Comparison of ENCODE assay signal across 28 cellular contexts in genomic region chrX:42807393-42807792, GRCh38.
"Had no signal": no experiment of that assay in that cellular context is flagged by ENCODE, and none has a peak within 500 bp of the region (broad histone marks: within the 10 kb centered on the region; RNA-seq: fewer than 3 reads in every experiment).

No MANE protein-coding gene starts in this region.

- H3K4me1 ChIP-seq: ascending aorta, Peyer's patch, SJSA1 had no signal

- H3K36me3 ChIP-seq: ascending aorta, cardiac muscle cell, MG63, Peyer's patch, SJSA1 had no signal

- ATAC-seq: activated CD8-positive, alpha-beta memory T cell treated with anti-CD3 and anti-CD28 coated beads, Interleukin-2, amount 10 ng/mL, durations not matched to agents 7 days and 5 days; PC-3 had no signal

- DNase-seq: activated CD4-positive, alpha-beta memory T cell treated with anti-CD3 and anti-CD28 coated beads, Interleukin-2, amount 10 ng/mL, durations not matched to agents 7 days and 5 days; activated CD4-positive, alpha-beta T cell treated with anti-CD3 and anti-CD28 coated beads for 1 hour; activated CD4-positive, alpha-beta T cell treated with anti-CD3 and anti-CD28 coated beads for 48 hours; activated CD4-positive, CD25-positive, alpha-beta regulatory T cell; activated CD8-positive, alpha-beta memory T cell treated with anti-CD3 and anti-CD28 coated beads for 24 hours; activated CD8-positive, alpha-beta memory T cell treated with anti-CD3 and anti-CD28 coated beads, Interleukin-2, amount 10 ng/mL, durations not matched to agents 7 days and 5 days; activated CD8-positive, alpha-beta memory T cell treated with anti-CD3 and anti-CD28 coated beads, Interleukin-2, amount 50 U/mL, for 48 hours; activated effector memory CD4-positive, alpha-beta T cell treated with Interleukin-2 at 50 U/mL for 16 hours; activated naive CD4-positive, alpha-beta T cell treated with anti-CD3 and anti-CD28 coated beads, Interleukin-2, amount 10 ng/mL, durations not matched to agents 7 days and 5 days; activated T-cell treated with anti-CD3 and anti-CD28 coated beads, Interleukin-2, amount 50 U/mL, for 48 hours; amygdala; Kasumi-1; MG63; NCI-H1092; NCI-H1436 treated with DMSO at 0.1 percent for 48 hours; NCI-H1694 treated with DMSO at 0.1 percent for 48 hours; NCI-H2029; NCI-H345; NCI-H524 treated with DMSO at 0.1 percent for 48 hours; PC-3; Peyer's patch; RPMI8226; SHP77 treated with DMSO at 0.1 percent for 48 hours; SK-N-SH had no signal

- H3K27me3 ChIP-seq: ascending aorta, cardiac muscle cell, MG63, Peyer's patch, SJSA1 had no signal

- H3K27ac ChIP-seq: ascending aorta, cardiac muscle cell, Peyer's patch, SJSA1, VCaP had no signal

- H3K9me3 ChIP-seq: ascending aorta, MG63, Peyer's patch, SJSA1, SK-N-SH had no signal

- H3K4me3 ChIP-seq: ascending aorta, cardiac muscle cell, MG63, Peyer's patch, SJSA1 had no signal

- H3K9ac ChIP-seq: SK-N-SH had no signal
